8 cellular contexts compared by ENCODE assay signal in genomic region chr4:143773998-143774898, GRCh38.
DNase-seq lines count a peak whose midpoint lies in the region; ATAC-seq, FAIRE-seq and TF ChIP-seq lines count a peak whose summit lies in the region.

No MANE protein-coding gene starts in this region.

- H3K36me3 ChIP-seq in H1 (ENCODE audit: control insufficient read depth in 2 of 4, insufficient read depth in 4 of 4, low read length in 3 of 4): no peaks in the 10 kb centered on the region

- H3K79me2 ChIP-seq in H1 (ENCODE audit: control insufficient read depth in 1 of 2, insufficient read depth in 2 of 2, low read length in 2 of 2): no peaks in the 10 kb centered on the region

- no peak overlapping the region for H3K18ac ChIP-seq in H1 (ENCODE audit: extremely low read depth, low read length)

- H3K4me3 Mint-ChIP-seq in T-cell: no peak overlapping the region
- no peak overlapping the region for H3K4me3 Mint-ChIP-seq in natural killer cell

- no peak overlapping the region for H3K4me2 ChIP-seq in H1 (ENCODE audit: insufficient read depth in 1 of 2, low read depth in 2 of 2, low read length in 2 of 2)

- H4K5ac ChIP-seq in H1 (ENCODE audit: insufficient read length, low read depth, low read length): no peak overlapping the region

- no peak overlapping the region for H2AK5ac ChIP-seq in H1 (ENCODE audit: low read depth, low read length)

- H3K23me2 ChIP-seq in H1 (ENCODE audit: low read depth, low read length): no peaks in the 10 kb centered on the region

- H3K9me3 ChIP-seq in H1 (ENCODE audit: insufficient read depth in 2 of 2, low read depth in 1 of 2, low read length in 1 of 2): no peaks in the 10 kb centered on the region

- TF ChIP-seq EP300 in H1 (IDR thresholded peaks at IDR 0.05; ENCODE audit: borderline replicate concordance in 1 of 2, low read depth in 2 of 2, low read length in 2 of 2): no peak

- H3K79me1 ChIP-seq in H1 (ENCODE audit: low read depth, low read length): no peaks in the 10 kb centered on the region

- no peak overlapping the region for H2BK12ac ChIP-seq in H1 (ENCODE audit: low read depth, low read length)

- TF ChIP-seq CTCF in H1 (IDR thresholded peaks at IDR 0.05; ENCODE audit: control extremely low read depth in 1 of 3, insufficient read depth in 1 of 3, low read depth in 1 of 3, low read length in 3 of 3): peak; percentile 57 to 91 (median 81)
- TF ChIP-seq CTCF in natural killer cell (IDR thresholded peaks at IDR 0.05): peak; percentile 41

- H3K36me3 Mint-ChIP-seq in T-cell (no peaks in the 10 kb centered on the region), natural killer cell (no peaks in the 10 kb centered on the region)

- POLR2A ChIA-PET in T-cell (lab: Charles Lee): no interaction called here
- POLR2A ChIA-PET in H1 (lab: Charles Lee; ENCODE audit: partially characterized antibody): no interaction called here

- H3K9me3 Mint-ChIP-seq in T-cell (peaks cover 0 to 9% (median 8%) of the 10 kb centered on the region in 3 donors), natural killer cell (no peaks in the 10 kb centered on the region)

- H3K4me1 Mint-ChIP-seq in T-cell: no peaks in the 10 kb centered on the region
- peaks cover 0 to 4% of the 10 kb centered on the region in 2 donors for H3K4me1 Mint-ChIP-seq in natural killer cell

- peaks cover 0 to 5% of the 10 kb centered on the region in 2 donors for H3K27me3 Mint-ChIP-seq in T-cell
- H3K27me3 Mint-ChIP-seq in natural killer cell (ENCODE audit: low read depth in 2 of 2): no peaks in the 10 kb centered on the region

- TF ChIP-seq RAD21 in H1 (IDR thresholded peaks at IDR 0.05 in 1 of 2, conservative IDR thresholded peaks at IDR 0.05 in 1 of 2; ENCODE audit: low read depth in 2 of 2, low read length in 2 of 2): peak; percentile 93 to 94

- H4K8ac ChIP-seq in H1 (ENCODE audit: extremely low read depth, insufficient read depth, low read length): no peak overlapping the region; the same call in 1 of the 2 replicates

- ATAC-seq in GM21786 (IDR thresholded peaks at IDR 0.05; ENCODE audit: unreplicated experiment) (peak; percentile 100), T-cell (replicated peaks in 1 of 4) (peak in 3 of 4 experiments; percentile 55 to 68 (median 61)), natural killer cell (peak; percentile 46 to 84 (median 65))

- no peak for TF ChIP-seq POLR2A in H1 (IDR thresholded peaks at IDR 0.05; ENCODE audit: control extremely low read depth in 1 of 2, low read depth in 2 of 2, low read length in 2 of 2)

- no peak overlapping the region for H3K4ac ChIP-seq in H1 (replicated peaks; ENCODE audit: insufficient read length, low read depth, low read length)

- DNase-seq in activated effector memory CD4-positive, alpha-beta T cell treated with anti-CD3 and anti-CD28 coated beads, Interleukin-2, amount 50 U/mL, for 16 hours: peak; percentile 68
- no peak for DNase-seq in activated effector memory CD4-positive, alpha-beta T cell treated with Interleukin-2 at 50 U/mL for 16 hours
- DNase-seq in HuH-7.5 (ENCODE audit: low spot score): peak; percentile 2
- DNase-seq in T-cell: peak in 13 of 34 experiments; percentile 0 to 9 (median 3)
- peak; percentile 31 to 72 for DNase-seq in H1 (ENCODE audit: low read depth in 1 of 2, low spot score in 2 of 2)
- no peak for DNase-seq in natural killer cell
- no peak for DNase-seq in ureter (ENCODE audit: low spot score)

- H3K23ac ChIP-seq in H1 (ENCODE audit: insufficient read length): no peak overlapping the region

- H3K14ac ChIP-seq in H1 (ENCODE audit: insufficient read length): no peak overlapping the region

- H3K27ac ChIP-seq in H1 (ENCODE audit: low read depth, low read length): no peak overlapping the region

- no peak overlapping the region for H2BK5ac ChIP-seq in H1 (ENCODE audit: low read depth, low read length)

- H2BK15ac ChIP-seq in H1 (ENCODE audit: low read length): no peak overlapping the region

- H4K20me1 ChIP-seq in H1 (replicated peaks in 1 of 2; ENCODE audit: control insufficient read depth in 1 of 2, insufficient read depth in 2 of 2, low read length in 2 of 2): no peaks in the 10 kb centered on the region

- FAIRE-seq in H1 (lab: Jason Lieb, UNC): peak; percentile 96

- H3K27me3 ChIP-seq in H1 (replicated peaks in 1 of 4; ENCODE audit: control insufficient read depth in 3 of 4, extremely low read depth in 1 of 4, insufficient read depth in 3 of 4, low read length in 3 of 4): no peaks in the 10 kb centered on the region

- no peak overlapping the region for H2AFZ ChIP-seq in H1 (ENCODE audit: low read length)

- H3K4me1 ChIP-seq in H1 (replicated peaks in 1 of 4; ENCODE audit: control insufficient read depth in 3 of 4, insufficient read depth in 4 of 4, low read length in 3 of 4): no peaks in the 10 kb centered on the region

- no peak overlapping the region for H3K4me3 ChIP-seq in H1 (ENCODE audit: extremely low read depth in 1 of 4, insufficient read depth in 2 of 4, low read depth in 3 of 4, low read length in 4 of 4)

- no peak overlapping the region for H2BK20ac ChIP-seq in H1 (ENCODE audit: low read length)

- CTCF ChIA-PET in T-cell (lab: Charles Lee): interaction anchor here in 1 of 2 donors (0.6 kb wide), 3 partner anchors 79 to 1287 kb away, joined by 3 read pairs; no protein-coding TSS in a partner anchor
- CTCF ChIA-PET in H1 (lab: Charles Lee; ENCODE audit: partially characterized antibody): interaction anchor here (0.6 to 2.1 kb wide), 25 partner anchors 9 to 734 kb away, joined by 3 to 10 read pairs (median 3); no protein-coding TSS in a partner anchor

- H3K56ac ChIP-seq in H1 (replicated peaks; ENCODE audit: insufficient read length, low read depth, low read length): no peak overlapping the region

- no peak overlapping the region for H3K9ac ChIP-seq in H1 (replicated peaks in 1 of 4; ENCODE audit: extremely low read depth in 1 of 4, low read depth in 3 of 4, low read length in 3 of 4)

- no peak overlapping the region for H3K27ac Mint-ChIP-seq in T-cell
- no peak overlapping the region for H3K27ac Mint-ChIP-seq in natural killer cell

- intact Hi-C loops in natural killer cell (cut with micrococcal nuclease): no loop called here

- no peak overlapping the region for H2BK120ac ChIP-seq in H1 (replicated peaks; ENCODE audit: low read depth, low read length)

- WGBS in H1 (ENCODE audit: extremely low coverage in 1 of 2, insufficient coverage in 1 of 2, insufficient read length in 1 of 2, insufficient replicate concordance in 2 of 2, low coverage in 1 of 2, low lambda C conversion rate in 2 of 2, missing lambda C conversion rate in 1 of 2), 2 experiments: 82% methylated on average over 7 of the region's 8 CpGs; no CpG with 5 or more reads in 1 of the 2 experiments

- no peak overlapping the region for H4K91ac ChIP-seq in H1 (replicated peaks; ENCODE audit: insufficient read length, low read length)

TF ChIP-seq in H1, 55 proteins besides CTCF, POLR2A, EP300 and RAD21:
- TF ChIP-seq MAFK (IDR thresholded peaks at IDR 0.05; ENCODE audit: low read depth, low read length) (peak; percentile 54; the same call in 1 of the 2 replicates), POU5F1 (IDR thresholded peaks at IDR 0.05; ENCODE audit: low read depth, low read length) (no peak), BCL11A (IDR thresholded peaks at IDR 0.05; ENCODE audit: low read depth in 2 of 2, low read length in 2 of 2) (no peak), JUND (IDR thresholded peaks at IDR 0.05; ENCODE audit: low read length) (peak; percentile 70), BACH1 (IDR thresholded peaks at IDR 0.05; ENCODE audit: low read length) (peak; percentile 46; the same call in 1 of the 2 replicates), CEBPB (IDR thresholded peaks at IDR 0.05; ENCODE audit: low read depth, low read length) (no peak), ATF2 (IDR thresholded peaks at IDR 0.05; ENCODE audit: low read length) (peak; percentile 94), SP1 (IDR thresholded peaks at IDR 0.05; ENCODE audit: low read depth, low read length) (no peak), CREB1 (IDR thresholded peaks at IDR 0.05) (peak; percentile 58), JUN (IDR thresholded peaks at IDR 0.05; ENCODE audit: low read depth, low read length) (0 out of 2 replicates have a peak, but pooled peaks have one; percentile 50), SIX5 (IDR thresholded peaks at IDR 0.05; ENCODE audit: low read depth, low read length) (no peak), ASH2L (IDR thresholded peaks at IDR 0.05; ENCODE audit: low read length) (no peak)

Comparison
In these comparisons a context has a peak if more than half of its experiments do, and no peak if none do; other contexts are left out.
1. DNase-seq: peak in activated effector memory CD4-positive, alpha-beta T cell treated with anti-CD3 and anti-CD28 coated beads, Interleukin-2, amount 50 U/mL, for 16 hours (single experiment), HuH-7.5 (single experiment) and H1 (2 of 2); none in activated effector memory CD4-positive, alpha-beta T cell treated with Interleukin-2 at 50 U/mL for 16 hours (single experiment), natural killer cell (single experiment) and ureter (single experiment).
2. Peak in every context shown above with its lines, with median percentiles within 50 percentile points of each other: ATAC-seq.